In genomic region chr3:5787863-5788488, GRCh38 we compare ENCODE assay signal across 1 cellular context.
TF ChIP-seq lines count a peak whose summit lies in the region.

No MANE protein-coding gene starts in this region.

TF ChIP-seq in GM12878, 131 proteins besides CTCF, POLR2A, EP300 and RAD21 (continued from another document):
- TF ChIP-seq POU2F2 (IDR thresholded peaks at IDR 0.05; ENCODE audit: borderline replicate concordance, low read depth, low read length) (no peak), MTA2 (IDR thresholded peaks at IDR 0.05; ENCODE audit: low read depth) (no peak), DPF2 (IDR thresholded peaks at IDR 0.05) (no peak)
